Comparison of ENCODE assay signal across 1 cellular context in the genomic region with DNA sequence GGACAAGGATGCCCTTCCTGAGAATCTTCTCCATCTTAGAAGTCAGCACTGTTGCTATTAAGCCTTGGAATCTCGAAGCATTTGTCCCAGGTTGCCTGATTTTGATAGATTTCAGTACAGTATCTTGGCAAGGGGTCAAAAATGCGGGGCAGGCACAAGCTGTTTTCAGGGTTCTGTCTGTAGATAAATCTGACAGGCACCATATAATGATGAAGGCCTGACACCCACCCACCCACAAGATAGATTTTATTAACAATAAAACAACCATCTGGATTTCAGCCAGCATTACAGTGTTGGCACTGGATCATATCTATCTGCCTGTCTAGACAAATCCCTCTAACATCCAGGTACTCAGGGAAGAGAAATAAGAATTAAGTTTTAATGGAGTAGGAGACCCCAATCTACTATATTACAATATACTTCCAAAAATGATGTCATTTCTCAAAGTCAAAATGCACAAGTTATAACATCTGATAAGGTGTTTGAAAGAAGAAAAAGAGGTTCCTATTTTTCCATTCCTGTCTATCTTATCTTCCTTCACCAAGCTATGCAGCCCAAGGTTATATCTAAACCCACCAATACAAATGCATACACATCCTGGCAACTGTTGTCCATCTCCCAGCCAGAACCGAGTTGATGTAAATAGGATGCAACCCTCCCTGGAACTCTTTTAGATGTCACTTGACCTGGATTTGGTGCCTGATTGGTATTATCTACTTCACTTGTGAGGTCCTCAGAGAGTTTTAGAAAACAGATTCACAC.
A peak's percentile ranks its signal among the peaks of the same experiment; 100 is the strongest.
TF ChIP-seq lines count a peak whose summit lies in the region.

No MANE protein-coding gene starts in this region.

TF ChIP-seq in HepG2, 621 proteins besides CTCF, POLR2A, EP300 and RAD21:
- TF ChIP-seq ZNF232 (CRISPR knock-in tag; IDR thresholded peaks at IDR 0.05; ENCODE audit: borderline replicate concordance) (no peak), GTF3A (CRISPR knock-in tag; conservative IDR thresholded peaks at IDR 0.05) (no peak), ATF7 (IDR thresholded peaks at IDR 0.05) (peak; percentile 62), ATF7 (CRISPR knock-in tag; IDR thresholded peaks at IDR 0.05) (no peak), ZNF501 (CRISPR knock-in tag; IDR thresholded peaks at IDR 0.05) (0 out of 2 replicates have a peak, but pooled peaks have one; percentile 18), RBM22 (optimal IDR thresholded peaks at IDR 0.05; ENCODE audit: low read length) (peak; percentile 88), POLR2G (IDR thresholded peaks at IDR 0.05; ENCODE audit: low read depth, low read length) (0 out of 2 replicates have a peak, but pooled peaks have one; percentile 22), NKX3-1 (CRISPR knock-in tag; IDR thresholded peaks at IDR 0.05) (no peak), RBFOX2 (IDR thresholded peaks at IDR 0.05; ENCODE audit: low read depth, low read length) (peak; percentile 56)
TF ChIP-seq in HepG2: peak in this region for 5.
